ENCODE assay signal across 1 cellular context in genomic region chr2:97906309-97906708, GRCh38.
TF ChIP-seq lines count a peak whose summit lies in the region.

No MANE protein-coding gene starts in this region.

TF ChIP-seq in K562, 482 proteins besides CTCF, POLR2A, EP300 and RAD21 (continued from another document):
- no peak for TF ChIP-seq TOE1 (IDR thresholded peaks at IDR 0.05; ENCODE audit: borderline replicate concordance)
- TF ChIP-seq TOE1 (CRISPR knock-in tag; IDR thresholded peaks at IDR 0.05; ENCODE audit: borderline replicate concordance, low read depth): no peak
- TF ChIP-seq FOSL1 (tag; conservative IDR thresholded peaks at IDR 0.05): peak; percentile 85
- peak; percentile 34; the same call in 1 of the 2 replicates for TF ChIP-seq JUND (IDR thresholded peaks at IDR 0.05; ENCODE audit: borderline replicate concordance, low read depth, low read length)
- TF ChIP-seq JUND (tag; IDR thresholded peaks at IDR 0.05; ENCODE audit: borderline replicate concordance, low read depth, low read length): peak; percentile 30; the same call in 1 of the 3 replicates
- peak; percentile 22; the same call in 1 of the 2 replicates for TF ChIP-seq CTBP1 (IDR thresholded peaks at IDR 0.05; ENCODE audit: borderline replicate concordance)
- TF ChIP-seq ZNF311 (CRISPR knock-in tag; IDR thresholded peaks at IDR 0.05): no peak
- TF ChIP-seq CBFB (CRISPR knock-in tag; IDR thresholded peaks at IDR 0.05): no peak
- no peak for TF ChIP-seq RBM34 (IDR thresholded peaks at IDR 0.05; ENCODE audit: borderline replicate concordance, insufficient read depth, low read length)
- TF ChIP-seq NFE2 (IDR thresholded peaks at IDR 0.05; ENCODE audit: low read depth): peak; percentile 67
